Comparison of ENCODE assay signal across 9 cellular contexts in the genomic region with DNA sequence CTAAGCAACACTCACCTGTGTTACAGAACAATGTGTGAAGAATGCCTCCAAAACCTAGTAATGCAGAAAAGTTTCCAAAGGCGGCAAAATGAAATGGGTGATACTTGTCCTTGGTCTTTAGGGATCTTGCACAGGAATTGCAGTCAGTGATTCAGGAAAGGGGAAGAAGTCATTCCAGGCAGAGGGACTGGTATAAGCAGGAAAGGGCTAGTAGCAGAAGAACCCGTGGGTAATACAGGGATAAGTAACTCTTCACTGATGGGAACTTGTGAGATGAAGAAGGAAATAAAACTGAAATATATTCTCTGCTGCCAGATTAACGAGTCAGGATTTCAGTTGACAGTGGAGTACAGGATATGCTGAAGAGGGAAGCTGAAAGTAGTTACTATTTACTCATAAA. TPM values are rescaled to one million over a fixed set of nuclear protein-coding genes. Genes with fewer than 3 reads are reported as not detected.
DNase-seq lines count a peak whose midpoint lies in the region; ATAC-seq and TF ChIP-seq lines count a peak whose summit lies in the region.
"Had no signal": no experiment of that assay in that cellular context is flagged by ENCODE, and none has a peak within 500 bp of the region (broad histone marks: within the 10 kb centered on the region; RNA-seq: fewer than 3 reads in every experiment).

No MANE protein-coding gene starts in this region.

- H3K27me3 ChIP-seq in iPS-15b (ENCODE audit: control insufficient read depth, insufficient read depth, low read length) = no peaks in the 10 kb centered on the region
- H3K27me3 ChIP-seq: uterus had no signal

- no peaks in the 10 kb centered on the region for H3K36me3 ChIP-seq in iPS-15b (ENCODE audit: control insufficient read depth, insufficient read depth, low read length)
- H3K36me3 ChIP-seq: uterus had no signal

- no peaks in the 10 kb centered on the region for H3K4me1 ChIP-seq in iPS-15b (ENCODE audit: control insufficient read depth, insufficient read depth, low read length)
- H3K4me1 ChIP-seq: uterus had no signal

- ATAC-seq in WTC11 (no peak), HG03378 (IDR thresholded peaks at IDR 0.05; ENCODE audit: unreplicated experiment) (no peak), GM19467 (IDR thresholded peaks at IDR 0.05; ENCODE audit: unreplicated experiment) (no peak)
- no peak for ATAC-seq in stimulated activated naive CD8-positive, alpha-beta T cell treated with anti-CD3 and anti-CD28 coated beads, Interleukin-15, amount 100 ng/mL, for 72 hours

- H3K36me3 Mint-ChIP-seq in T-helper 2 cell treated with Interferon-gamma antibody and Interleukin-4, amounts not matched to agents 5 μg/mL and 100 μg/mL, for 36 hours (ENCODE audit: low read depth) = peaks cover 10% of the 10 kb centered on the region
- peaks cover 16% of the 10 kb centered on the region for H3K36me3 Mint-ChIP-seq in WTC11

- peaks cover 18% of the 10 kb centered on the region for H3K4me1 Mint-ChIP-seq in T-helper 2 cell treated with Interferon-gamma antibody and Interleukin-4, amounts not matched to agents 5 μg/mL and 100 μg/mL, for 36 hours (ENCODE audit: low read depth)
- H3K4me1 Mint-ChIP-seq in WTC11 = peaks cover 21% of the 10 kb centered on the region
- H3K4me1 Mint-ChIP-seq in stimulated activated naive CD8-positive, alpha-beta T cell treated with anti-CD3 and anti-CD28 coated beads, Interleukin-15, amount 100 ng/mL, for 72 hours = peaks cover 42% of the 10 kb centered on the region

- TF ChIP-seq CTCF in WTC11 (IDR thresholded peaks at IDR 0.05) = no peak

- H3K27me3 Mint-ChIP-seq in T-helper 2 cell treated with Interferon-gamma antibody and Interleukin-4, amounts not matched to agents 5 μg/mL and 100 μg/mL, for 36 hours (ENCODE audit: low read depth) = no peaks in the 10 kb centered on the region
- H3K27me3 Mint-ChIP-seq in WTC11 (ENCODE audit: low read depth) = no peaks in the 10 kb centered on the region
- peaks cover 2% of the 10 kb centered on the region for H3K27me3 Mint-ChIP-seq in stimulated activated naive CD8-positive, alpha-beta T cell treated with anti-CD3 and anti-CD28 coated beads, Interleukin-15, amount 100 ng/mL, for 72 hours

- peak overlapping the region; percentile 70 for H3K9ac ChIP-seq in iPS-15b (ENCODE audit: low read depth, low read length)

- no peak for DNase-seq in T-helper 2 cell treated with Interferon-gamma antibody and Interleukin-4, amounts not matched to agents 5 μg/mL and 100 μg/mL, for 36 hours (ENCODE audit: low spot score)
- DNase-seq in T-helper 2 cell (no peak), WTC11 (ENCODE audit: low spot score) (no peak)
- peak in 1 of 2 donors; percentile 3 for DNase-seq in stimulated activated naive CD8-positive, alpha-beta T cell treated with anti-CD3 and anti-CD28 coated beads, Interleukin-15, amount 100 ng/mL, for 72 hours
- DNase-seq in stimulated activated CD4-positive, alpha-beta T cell treated with anti-CD3 and anti-CD28 coated beads, Interleukin-1b, Interleukin-23, amount 100 ng/mL, for 48 hours = no peak
- DNase-seq: uterus had no signal

- H3K9me3 ChIP-seq in iPS-15b (ENCODE audit: control insufficient read depth, insufficient read depth, low read length) = no peaks in the 10 kb centered on the region
- H3K9me3 ChIP-seq: uterus had no signal

- peaks cover 7% of the 10 kb centered on the region for H3K9me3 Mint-ChIP-seq in T-helper 2 cell treated with Interferon-gamma antibody and Interleukin-4, amounts not matched to agents 5 μg/mL and 100 μg/mL, for 36 hours
- H3K9me3 Mint-ChIP-seq in WTC11 = peaks cover 16% of the 10 kb centered on the region
- no peaks in the 10 kb centered on the region for H3K9me3 Mint-ChIP-seq in stimulated activated naive CD8-positive, alpha-beta T cell treated with anti-CD3 and anti-CD28 coated beads, Interleukin-15, amount 100 ng/mL, for 72 hours

- POLR2A ChIA-PET in WTC11 (lab: Charles Lee) = no interaction called here

- CTCF ChIA-PET in WTC11 (lab: Charles Lee) = no interaction called here

- H3K27ac Mint-ChIP-seq in T-helper 2 cell treated with Interferon-gamma antibody and Interleukin-4, amounts not matched to agents 5 μg/mL and 100 μg/mL, for 36 hours = peak overlapping the region; percentile 87
- H3K27ac Mint-ChIP-seq in WTC11 = peak overlapping the region; percentile 11
- peak overlapping the region; percentile 96 to 97 for H3K27ac Mint-ChIP-seq in stimulated activated naive CD8-positive, alpha-beta T cell treated with anti-CD3 and anti-CD28 coated beads, Interleukin-15, amount 100 ng/mL, for 72 hours

- peak overlapping the region; percentile 71 for H3K4me3 ChIP-seq in iPS-15b (ENCODE audit: low read depth, low read length)

- H3K4me3 Mint-ChIP-seq in T-helper 2 cell treated with Interferon-gamma antibody and Interleukin-4, amounts not matched to agents 5 μg/mL and 100 μg/mL, for 36 hours = peak overlapping the region; percentile 97
- peak overlapping the region; percentile 98 for H3K4me3 Mint-ChIP-seq in WTC11
- peak overlapping the region; percentile 87 to 95 for H3K4me3 Mint-ChIP-seq in stimulated activated naive CD8-positive, alpha-beta T cell treated with anti-CD3 and anti-CD28 coated beads, Interleukin-15, amount 100 ng/mL, for 72 hours

TF ChIP-seq in WTC11, 78 proteins besides CTCF, POLR2A, EP300 and RAD21:
- TF ChIP-seq, protein P1, sequence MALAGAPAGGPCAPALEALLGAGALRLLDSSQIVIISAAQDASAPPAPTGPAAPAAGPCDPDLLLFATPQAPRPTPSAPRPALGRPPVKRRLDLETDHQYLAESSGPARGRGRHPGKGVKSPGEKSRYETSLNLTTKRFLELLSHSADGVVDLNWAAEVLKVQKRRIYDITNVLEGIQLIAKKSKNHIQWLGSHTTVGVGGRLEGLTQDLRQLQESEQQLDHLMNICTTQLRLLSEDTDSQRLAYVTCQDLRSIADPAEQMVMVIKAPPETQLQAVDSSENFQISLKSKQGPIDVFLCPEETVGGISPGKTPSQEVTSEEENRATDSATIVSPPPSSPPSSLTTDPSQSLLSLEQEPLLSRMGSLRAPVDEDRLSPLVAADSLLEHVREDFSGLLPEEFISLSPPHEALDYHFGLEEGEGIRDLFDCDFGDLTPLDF (CRISPR knock-in tag; IDR thresholded peaks at IDR 0.05) = no peak
- TF ChIP-seq EMX1 (CRISPR knock-in tag; IDR thresholded peaks at IDR 0.05) = no peak
- TF ChIP-seq ZNF423 (CRISPR knock-in tag; IDR thresholded peaks at IDR 0.05) = no peak
- no peak for TF ChIP-seq SMAD3 (CRISPR knock-in tag; IDR thresholded peaks at IDR 0.05; ENCODE audit: borderline replicate concordance)
- no peak for TF ChIP-seq ZNF219 (CRISPR knock-in tag; IDR thresholded peaks at IDR 0.05; ENCODE audit: borderline replicate concordance)
TF ChIP-seq in WTC11: peak in this region for 0.

RNA-seq across cellular contexts. Expression of gene SRFBP1, which starts 1.2 kb away (rescaled TPM):
- 15.8 to 17.3 TPM (median 16.9 TPM) in 3 replicates for total RNA-seq in WTC11 (2021)

Comparison
In these comparisons a context has a peak if more than half of its experiments do, and no peak if none do; other contexts are left out.
1. H3K27ac Mint-ChIP-seq: peak in every context shown above with its lines; median percentile 96 in stimulated activated naive CD8-positive, alpha-beta T cell treated with anti-CD3 and anti-CD28 coated beads, Interleukin-15, amount 100 ng/mL, for 72 hours; 87 in T-helper 2 cell treated with Interferon-gamma antibody and Interleukin-4, amounts not matched to agents 5 μg/mL and 100 μg/mL, for 36 hours; 11 in WTC11.